In genomic region chr1:184407816-184408510, GRCh38 we compare ENCODE assay signal across 14 cellular contexts. TPM values are rescaled to one million over a fixed set of nuclear protein-coding genes. Genes with fewer than 3 reads are reported as not detected.
DNase-seq lines count a peak whose midpoint lies in the region; ATAC-seq and TF ChIP-seq lines count a peak whose summit lies in the region.
"Had no signal": no experiment of that assay in that cellular context is flagged by ENCODE, and none has a peak within 500 bp of the region (broad histone marks: within the 10 kb centered on the region; RNA-seq: fewer than 3 reads in every experiment).

No MANE protein-coding gene starts in this region.

- no peak overlapping the region for H2AFZ ChIP-seq in mammary epithelial cell (ENCODE audit: low read depth, low read length)

- ATAC-seq in upper lobe of left lung (ENCODE audit: low FRiP score in 2 of 2) = peak in 1 of 2 donors; percentile 73
- ATAC-seq in HG02885 (IDR thresholded peaks at IDR 0.05; ENCODE audit: poor library complexity, unreplicated experiment) = no peak

- 93% methylated on average over 5 of the region's 5 CpGs for WGBS in mammary epithelial cell (ENCODE audit: low coverage, missing lambda C conversion rate)
- WGBS in upper lobe of left lung, 2 donors = 68 to 73% methylated on average over 5 of the region's 5 CpGs

- H3K9ac ChIP-seq in mammary epithelial cell (ENCODE audit: insufficient read depth, low read length) = no peak overlapping the region

- peaks cover 71% of the 10 kb centered on the region for H3K79me2 ChIP-seq in mammary epithelial cell (ENCODE audit: insufficient read depth, low read length)

- TF ChIP-seq POLR2A in upper lobe of left lung (IDR thresholded peaks at IDR 0.05) = no peak

- no peak overlapping the region for H3K4me3 Mint-ChIP-seq in MCF 10A (ENCODE audit: unreplicated experiment)
- H3K4me3 Mint-ChIP-seq in brain = peak overlapping the region in 1 of 5 experiments; percentile 13

- H4K20me1 ChIP-seq in mammary epithelial cell (ENCODE audit: insufficient read depth, low read length) = no peaks in the 10 kb centered on the region

- no peaks in the 10 kb centered on the region for H3K9me3 ChIP-seq in mammary epithelial cell (replicated peaks; ENCODE audit: insufficient read depth, low read length)
- no peaks in the 10 kb centered on the region for H3K9me3 ChIP-seq in upper lobe of left lung
- H3K9me3 ChIP-seq: prostate gland had no signal

- POLR2A ChIA-PET in MCF 10A (lab: Yijun Ruan, JAX) = interaction anchor here (0.7 to 6.7 kb wide), 4 partner anchors 10 to 109 kb away, joined by 3 to 44 read pairs (median 11); partner anchors contain the start of gene C1orf21

- in situ Hi-C loops in mammary epithelial cell (cut with MboI; ENCODE audit: low sequenced_read_pairs in 2 of 2) = no loop called here

- BruUV-seq in MCF 10A (replicated peaks; lab: Mats Ljungman, UMichigan) = no TSS peak
- no TSS peak for BruUV-seq in mammary epithelial cell (replicated peaks; lab: Mats Ljungman, UMichigan)

- DNase-seq in MCF 10A (ENCODE audit: unreplicated experiment) = peak; percentile 34
- DNase-seq in mammary epithelial cell = no peak
- peak; percentile 74 for DNase-seq in kidney glomerular epithelial cell (lab: John Stamatoyannopoulos, UW)
- no peak for DNase-seq in upper lobe of left lung
- no peak for DNase-seq in DMS53 treated with DMSO at 0.1 percent for 48 hours (lab: John Stamatoyannopoulos, UW; ENCODE audit: unreplicated experiment)
- no peak for DNase-seq in activated CD4-positive, alpha-beta T cell treated with anti-CD3 and anti-CD28 coated beads, Interleukin-2, amount 50 U/mL, for 1 hour
- DNase-seq: activated T-cell treated with anti-CD3 and anti-CD28 coated beads, Interleukin-2, amount 50 U/mL, for 1 hour; brain microvascular endothelial cell; DMS 273 treated with DMSO at 0.1 percent for 48 hours; left cardiac atrium; WERI-Rb-1 had no signal

- intact Hi-C loops in MCF 10A (cut with micrococcal nuclease) = no loop called here
- intact Hi-C loops in mammary epithelial cell (cut with micrococcal nuclease) = no loop called here

- H3K4me3 ChIP-seq in mammary epithelial cell (replicated peaks in 1 of 3; ENCODE audit: insufficient read depth in 1 of 3, low read depth in 2 of 3, low read length in 3 of 3) (no peak overlapping the region), upper lobe of left lung (peak overlapping the region in 1 of 4 donors; percentile 29)
- H3K4me3 ChIP-seq: prostate gland had no signal

- H3K27me3 ChIP-seq in mammary epithelial cell (ENCODE audit: insufficient read depth, low read length) (no peaks in the 10 kb centered on the region), upper lobe of left lung (no peaks in the 10 kb centered on the region)
- H3K27me3 ChIP-seq: brain microvascular endothelial cell had no signal

- CTCF ChIA-PET in MCF 10A (lab: Yijun Ruan, JAX) = interaction anchor here (0.6 to 1.7 kb wide), 10 partner anchors 9 to 256 kb away, joined by 3 to 6 read pairs (median 3); no protein-coding TSS in a partner anchor
- CTCF ChIA-PET in mammary epithelial cell (lab: Charles Lee; ENCODE audit: low non-redundant PET) = no interaction called here

- no peaks in the 10 kb centered on the region for H3K27me3 Mint-ChIP-seq in MCF 10A (ENCODE audit: insufficient read depth, unreplicated experiment)
- no peaks in the 10 kb centered on the region for H3K27me3 Mint-ChIP-seq in brain

- no peak overlapping the region for H3K4me2 ChIP-seq in mammary epithelial cell (ENCODE audit: insufficient read depth, low read depth, low read length)

- no peaks in the 10 kb centered on the region for H3K4me1 ChIP-seq in mammary epithelial cell (ENCODE audit: insufficient read depth, low read length)
- peaks cover 11 to 32% (median 19%) of the 10 kb centered on the region in 4 donors for H3K4me1 ChIP-seq in upper lobe of left lung
- H3K4me1 ChIP-seq: prostate gland had no signal

- H3K27ac Mint-ChIP-seq in MCF 10A (ENCODE audit: low read depth, unreplicated experiment) (peak overlapping the region; percentile 44), brain (peak overlapping the region in 4 of 5 experiments; percentile 14 to 78 (median 52))

- dilution Hi-C loops in mammary epithelial cell (cut with HindIII; ENCODE audit: low sequenced_read_pairs) = no loop called here

- H3K36me3 Mint-ChIP-seq in MCF 10A (ENCODE audit: insufficient read depth, unreplicated experiment) (no peaks in the 10 kb centered on the region), brain (peaks cover 11% of the 10 kb centered on the region)

- no peak for TF ChIP-seq EP300 in upper lobe of left lung (IDR thresholded peaks at IDR 0.05)

- no peak overlapping the region for H3K27ac ChIP-seq in mammary epithelial cell (ENCODE audit: insufficient read depth, low read depth, low read length)
- H3K27ac ChIP-seq in upper lobe of left lung = peak overlapping the region in 3 of 4 donors; percentile 16 to 55 (median 34)
- H3K27ac ChIP-seq: brain microvascular endothelial cell, prostate gland, WERI-Rb-1 had no signal

- H3K9me3 Mint-ChIP-seq in MCF 10A (ENCODE audit: unreplicated experiment) = no peaks in the 10 kb centered on the region
- no peaks in the 10 kb centered on the region for H3K9me3 Mint-ChIP-seq in brain

- peaks cover 40% of the 10 kb centered on the region for H3K4me1 Mint-ChIP-seq in MCF 10A (ENCODE audit: insufficient read depth, unreplicated experiment)
- H3K4me1 Mint-ChIP-seq in brain = peaks cover 70% of the 10 kb centered on the region

- TF ChIP-seq CTCF in MCF 10A (IDR thresholded peaks at IDR 0.05; ENCODE audit: unreplicated experiment) (no peak), mammary epithelial cell (conservative IDR thresholded peaks at IDR 0.05 in 1 of 2, IDR thresholded peaks at IDR 0.05 in 1 of 2; ENCODE audit: extremely low read depth in 1 of 2, insufficient read depth in 1 of 2, low read depth in 1 of 2, low read length in 2 of 2) (no peak), brain (conservative IDR thresholded peaks at IDR 0.05) (no peak), upper lobe of left lung (IDR thresholded peaks at IDR 0.05) (no peak)

- H3K36me3 ChIP-seq in mammary epithelial cell (ENCODE audit: insufficient read depth, low read length) (no peaks in the 10 kb centered on the region), upper lobe of left lung (no peaks in the 10 kb centered on the region)
- H3K36me3 ChIP-seq: brain microvascular endothelial cell, prostate gland, WERI-Rb-1 had no signal

RNA-seq across cellular contexts. Expression of gene C1orf21, which starts 21.1 kb away (rescaled TPM):
- total RNA-seq in MCF 10A (2022) (23.2 and 25.3 TPM in 2 replicates), mammary epithelial cell (10 to 100 TPM; 34.8 to 37.2 TPM), upper lobe of left lung (100 to 1,000 TPM in 1 of 6 donors, 10 to 100 TPM in 5; 21.4 to 110 (median 49.2) TPM)
- polyA plus RNA-seq in mammary epithelial cell (17.6 TPM), brain (ENCODE audit: insufficient read depth, low read depth, low replicate concordance) (32.7 TPM)
- polyA minus RNA-seq in mammary epithelial cell = 2.6 TPM

Comparison
In these comparisons a context has a peak if more than half of its experiments do, and no peak if none do; other contexts are left out.
1. DNase-seq: peak in MCF 10A (single experiment) and kidney glomerular epithelial cell (single experiment); none in mammary epithelial cell (single experiment), upper lobe of left lung (0 of 2), DMS53 treated with DMSO at 0.1 percent for 48 hours (single experiment) and activated CD4-positive, alpha-beta T cell treated with anti-CD3 and anti-CD28 coated beads, Interleukin-2, amount 50 U/mL, for 1 hour (single experiment).